ENCODE assay signal across 8 cellular contexts in genomic region chr16:46947900-46948547, GRCh38. TPM values are rescaled to one million over a fixed set of nuclear protein-coding genes. Genes with fewer than 3 reads are reported as not detected.
DNase-seq lines count a peak whose midpoint lies in the region; ATAC-seq and TF ChIP-seq lines count a peak whose summit lies in the region.

No MANE protein-coding gene starts in this region.

- TF ChIP-seq CTCF in CD14-positive monocyte (IDR thresholded peaks at IDR 0.05) (peak; percentile 78), brain (conservative IDR thresholded peaks at IDR 0.05) (peak; percentile 75 to 79), lower lobe of right lung (IDR thresholded peaks at IDR 0.05) (peak; percentile 38)

- intact Hi-C loops in CD14-positive monocyte (cut with micrococcal nuclease): loop anchor here (5.0 kb wide), 2 partner anchors 1209 to 1214 kb away; partner anchors contain the start of gene ABCC12 (in 1 of the 2)
- intact Hi-C loops in lower lobe of right lung (cut with DNase I): no loop called here
- intact Hi-C loops in aorta (cut with DNase I): loop anchor here (5.0 to 10.0 kb wide), 2 partner anchors 1217 to 1219 kb away; no protein-coding TSS in a partner anchor

- H3K36me3 ChIP-seq in lower lobe of right lung (no peaks in the 10 kb centered on the region), aorta (ENCODE audit: control insufficient read depth in 1 of 2, insufficient read depth in 2 of 2, low read length in 1 of 2) (no peaks in the 10 kb centered on the region)

- H3K27me3 ChIP-seq in lower lobe of right lung (ENCODE audit: low read depth) (no peaks in the 10 kb centered on the region), aorta (ENCODE audit: control insufficient read depth in 1 of 2, insufficient read depth in 2 of 2, low read length in 1 of 2) (no peaks in the 10 kb centered on the region)

- H3K4me3 Mint-ChIP-seq in CD14-positive monocyte: no peak overlapping the region
- H3K4me3 Mint-ChIP-seq in brain: no peak overlapping the region

- H3K27ac Mint-ChIP-seq in CD14-positive monocyte (peak overlapping the region in 1 of 7 donors; percentile 42), brain (no peak overlapping the region)

- no peaks in the 10 kb centered on the region for H3K4me1 ChIP-seq in lower lobe of right lung
- no peaks in the 10 kb centered on the region for H3K4me1 ChIP-seq in aorta (ENCODE audit: control insufficient read depth in 1 of 2, insufficient read depth in 2 of 2, low read length in 2 of 2)

- H3K9me3 Mint-ChIP-seq in CD14-positive monocyte: peaks cover 0 to 3% (median 1%) of the 10 kb centered on the region in 7 donors
- no peaks in the 10 kb centered on the region for H3K9me3 Mint-ChIP-seq in brain

- H3K27me3 Mint-ChIP-seq in CD14-positive monocyte (ENCODE audit: low read depth in 3 of 3) (peaks cover 0 to 3% (median 0%) of the 10 kb centered on the region in 3 donors), brain (no peaks in the 10 kb centered on the region)

- H3K36me3 Mint-ChIP-seq in CD14-positive monocyte (peaks cover 3% of the 10 kb centered on the region in 2 donors), brain (no peaks in the 10 kb centered on the region)

- H3K4me1 Mint-ChIP-seq in CD14-positive monocyte (peaks cover 6% of the 10 kb centered on the region), brain (no peaks in the 10 kb centered on the region)

- no peak for DNase-seq in CD14-positive monocyte (ENCODE audit: low spot score)
- peak; percentile 75 for DNase-seq in RPMI8226
- no peak for DNase-seq in lower lobe of right lung
- DNase-seq in aorta: no peak
- DNase-seq in NCI-H2081 treated with DMSO at 0.1 percent for 48 hours (lab: John Stamatoyannopoulos, UW): no peak

- ATAC-seq in GM18519 (IDR thresholded peaks at IDR 0.05; ENCODE audit: low FRiP score, unreplicated experiment): peak; percentile 67
- ATAC-seq in HG03521 (IDR thresholded peaks at IDR 0.05; ENCODE audit: unreplicated experiment): peak; percentile 50
- peak; percentile 43 to 51 for ATAC-seq in lower lobe of right lung
- ATAC-seq in aorta (ENCODE audit: low FRiP score): peak; percentile 62

- H3K4me3 ChIP-seq in lower lobe of right lung (no peak overlapping the region), aorta (ENCODE audit: low read length in 2 of 2) (no peak overlapping the region)

- H3K9me3 ChIP-seq in lower lobe of right lung (no peaks in the 10 kb centered on the region), aorta (ENCODE audit: control insufficient read depth, low read length) (no peaks in the 10 kb centered on the region)

- H3K27ac ChIP-seq in lower lobe of right lung (no peak overlapping the region), aorta (ENCODE audit: low read depth in 1 of 2, low read length in 2 of 2) (no peak overlapping the region)

- 86 to 90% methylated on average over 7 of the region's 7 CpGs for WGBS in aorta, 2 donors

RNA-seq across cellular contexts. Expression of gene DNAJA2, which starts 25.4 kb away (rescaled TPM):
- 10 to 100 TPM; 62.9 to 63.4 TPM for polyA plus RNA-seq in CD14-positive monocyte
- 41.6 TPM for polyA plus RNA-seq in brain (ENCODE audit: insufficient read depth, low read depth, low replicate concordance)
- total RNA-seq in lower lobe of right lung: 53.1 TPM
- 10 to 100 TPM; 45.4 to 45.5 TPM for total RNA-seq in aorta
- 10 to 100 TPM; 30.2 to 36.8 TPM for polyA plus RNA-seq in aorta
